In genomic region chr11:126507646-126508045, GRCh38 we compare ENCODE assay signal across 33 cellular contexts.
"Had no signal": no experiment of that assay in that cellular context is flagged by ENCODE, and none has a peak within 500 bp of the region (broad histone marks: within the 10 kb centered on the region; RNA-seq: fewer than 3 reads in every experiment).

No MANE protein-coding gene starts in this region.

- H3K36me3 Mint-ChIP-seq: activated naive CD4-positive, alpha-beta T cell treated with anti-CD3 and anti-CD28 coated beads, Interleukin-2, amount 10 ng/mL, durations not matched to agents 7 days and 5 days; activated naive CD4-positive, alpha-beta T cell treated with anti-CD3 and anti-CD28 coated beads, Interleukin-2, amount 50 U/mL, for 72 hours; activated naive CD8-positive, alpha-beta T cell treated with anti-CD3 and anti-CD28 coated beads, Interleukin-2, amount 10 ng/mL, durations not matched to agents 7 days and 5 days had no signal

- H3K4me1 ChIP-seq: ascending aorta, breast epithelium, esophagus squamous epithelium, gastroesophageal sphincter had no signal

- H3K27me3 ChIP-seq: ascending aorta, breast epithelium had no signal

- H3K4me3 Mint-ChIP-seq: activated CD4-positive, alpha-beta memory T cell treated with anti-CD3 and anti-CD28 coated beads, Interleukin-2, amount 10 ng/mL, durations not matched to agents 7 days and 5 days; activated CD4-positive, alpha-beta T cell treated with anti-CD3 and anti-CD28 coated beads for 36 hours; activated CD4-positive, alpha-beta T cell treated with anti-CD3 and anti-CD28 coated beads, Interleukin-2, amount 10 ng/mL, durations not matched to agents 24 days and 14 days; activated naive CD4-positive, alpha-beta T cell treated with anti-CD3 and anti-CD28 coated beads, Interleukin-2, amount 10 ng/mL, durations not matched to agents 7 days and 5 days; activated naive CD8-positive, alpha-beta T cell treated with anti-CD3 and anti-CD28 coated beads, Interleukin-2, amount 10 ng/mL, durations not matched to agents 7 days and 5 days; activated T-cell treated with anti-CD3 and anti-CD28 coated beads, Interleukin-2, amount 50 U/mL, for 24 hours; activated T-cell treated with anti-CD3 and anti-CD28 coated beads, Interleukin-2, amount 50 U/mL, for 72 hours; activated T-helper 17 cell treated with anti-CD3 and anti-CD28 coated beads, Interleukin-2, amount 50 U/mL, for 72 hours; brain; central memory CD8-positive, alpha-beta T cell; effector memory CD8-positive, alpha-beta T cell; T-helper 17 cell; T-helper 2 cell treated with Interferon-gamma antibody and Interleukin-4, amounts not matched to agents 5 μg/mL and 100 μg/mL, for 36 hours had no signal

- ATAC-seq: activated CD4-positive, alpha-beta T cell treated with anti-CD3 and anti-CD28 coated beads for 36 hours; activated naive CD4-positive, alpha-beta T cell treated with anti-CD3 and anti-CD28 coated beads, Interleukin-2, amount 50 U/mL, for 72 hours; activated T-cell treated with anti-CD3 and anti-CD28 coated beads, Interleukin-2, amount 50 U/mL, for 72 hours; activated T-helper 17 cell treated with anti-CD3 and anti-CD28 coated beads, Interleukin-2, amount 50 U/mL, for 72 hours; effector memory CD8-positive, alpha-beta T cell; gastroesophageal sphincter; T-helper 17 cell had no signal

- H3K27ac ChIP-seq: ascending aorta, breast epithelium, cardiac muscle cell, epithelial cell of prostate, esophagus squamous epithelium, gastroesophageal sphincter had no signal

- H3K4me3 ChIP-seq: ascending aorta, breast epithelium, cardiac muscle cell, esophagus squamous epithelium, gastroesophageal sphincter had no signal

- H3K27ac Mint-ChIP-seq: activated CD4-positive, alpha-beta memory T cell treated with anti-CD3 and anti-CD28 coated beads, Interleukin-2, amount 10 ng/mL, durations not matched to agents 7 days and 5 days; activated CD4-positive, alpha-beta T cell treated with anti-CD3 and anti-CD28 coated beads for 36 hours; activated CD4-positive, alpha-beta T cell treated with anti-CD3 and anti-CD28 coated beads, Interleukin-2, amount 10 ng/mL, durations not matched to agents 24 days and 14 days; activated naive CD4-positive, alpha-beta T cell treated with anti-CD3 and anti-CD28 coated beads, Interleukin-2, amount 10 ng/mL, durations not matched to agents 7 days and 5 days; activated naive CD4-positive, alpha-beta T cell treated with anti-CD3 and anti-CD28 coated beads, Interleukin-2, amount 50 U/mL, for 72 hours; activated naive CD8-positive, alpha-beta T cell treated with anti-CD3 and anti-CD28 coated beads, Interleukin-2, amount 10 ng/mL, durations not matched to agents 7 days and 5 days; activated T-cell treated with anti-CD3 and anti-CD28 coated beads, Interleukin-2, amount 50 U/mL, for 24 hours; activated T-cell treated with anti-CD3 and anti-CD28 coated beads, Interleukin-2, amount 50 U/mL, for 72 hours; activated T-helper 17 cell treated with anti-CD3 and anti-CD28 coated beads, Interleukin-2, amount 50 U/mL, for 72 hours; brain; effector memory CD8-positive, alpha-beta T cell; T-helper 17 cell; T-helper 2 cell treated with Interferon-gamma antibody and Interleukin-4, amounts not matched to agents 5 μg/mL and 100 μg/mL, for 36 hours had no signal

- H3K4me1 Mint-ChIP-seq: activated CD4-positive, alpha-beta memory T cell treated with anti-CD3 and anti-CD28 coated beads, Interleukin-2, amount 10 ng/mL, durations not matched to agents 7 days and 5 days; activated CD4-positive, alpha-beta T cell treated with anti-CD3 and anti-CD28 coated beads for 36 hours; activated CD4-positive, alpha-beta T cell treated with anti-CD3 and anti-CD28 coated beads, Interleukin-2, amount 10 ng/mL, durations not matched to agents 24 days and 14 days; activated naive CD4-positive, alpha-beta T cell treated with anti-CD3 and anti-CD28 coated beads, Interleukin-2, amount 10 ng/mL, durations not matched to agents 7 days and 5 days; activated naive CD8-positive, alpha-beta T cell treated with anti-CD3 and anti-CD28 coated beads, Interleukin-2, amount 10 ng/mL, durations not matched to agents 7 days and 5 days; activated T-helper 17 cell treated with anti-CD3 and anti-CD28 coated beads, Interleukin-2, amount 50 U/mL, for 72 hours; central memory CD8-positive, alpha-beta T cell; T-helper 17 cell had no signal

- DNase-seq: activated CD4-positive, alpha-beta memory T cell treated with anti-CD3 and anti-CD28 coated beads, Interleukin-2, amount 10 ng/mL, durations not matched to agents 7 days and 5 days; activated CD4-positive, alpha-beta T cell treated with anti-CD3 and anti-CD28 coated beads for 36 hours; activated CD4-positive, alpha-beta T cell treated with anti-CD3 and anti-CD28 coated beads, Interleukin-2, amount 10 ng/mL, durations not matched to agents 24 days and 14 days; activated CD4-positive, alpha-beta T cell treated with anti-CD3 and anti-CD28 coated beads, Interleukin-2, amount 50 U/mL, for 4 hours; activated CD4-positive, CD25-positive, alpha-beta regulatory T cell; activated CD4-positive, CD25-positive, alpha-beta regulatory T cell treated with anti-CD3 and anti-CD28 coated beads, Interleukin-2, amount 50 U/mL, for 72 hours; activated CD8-positive, alpha-beta memory T cell treated with anti-CD3 and anti-CD28 coated beads, Interleukin-2, amount 50 U/mL, for 48 hours; activated gamma-delta T cell; activated naive CD4-positive, alpha-beta T cell; activated naive CD4-positive, alpha-beta T cell treated with anti-CD3 and anti-CD28 coated beads, Interleukin-2, amount 10 ng/mL, durations not matched to agents 7 days and 5 days; activated naive CD8-positive, alpha-beta T cell treated with anti-CD3 and anti-CD28 coated beads, Interleukin-2, amount 10 ng/mL, durations not matched to agents 7 days and 5 days; activated T-cell treated with anti-CD3 and anti-CD28 coated beads for 4 hours; activated T-cell treated with anti-CD3 and anti-CD28 coated beads, Interleukin-2, amount 50 U/mL, for 24 hours; activated T-cell treated with anti-CD3 and anti-CD28 coated beads, Interleukin-2, amount 50 U/mL, for 72 hours; cortex of kidney; dermis blood vessel endothelial cell; effector CD4-positive, alpha-beta T cell; effector memory CD8-positive, alpha-beta T cell; esophagus squamous epithelium; foreskin melanocyte; T-helper 1 cell; T-helper 17 cell; T1000 had no signal

- H3K36me3 ChIP-seq: ascending aorta, breast epithelium, cardiac muscle cell, esophagus squamous epithelium, gastroesophageal sphincter had no signal

- H3K9me3 Mint-ChIP-seq: activated CD4-positive, alpha-beta memory T cell treated with anti-CD3 and anti-CD28 coated beads, Interleukin-2, amount 10 ng/mL, durations not matched to agents 7 days and 5 days; activated naive CD4-positive, alpha-beta T cell treated with anti-CD3 and anti-CD28 coated beads, Interleukin-2, amount 10 ng/mL, durations not matched to agents 7 days and 5 days; activated T-helper 17 cell treated with anti-CD3 and anti-CD28 coated beads, Interleukin-2, amount 50 U/mL, for 72 hours; central memory CD8-positive, alpha-beta T cell; T-helper 2 cell treated with Interferon-gamma antibody and Interleukin-4, amounts not matched to agents 5 μg/mL and 100 μg/mL, for 36 hours had no signal
